8 cellular contexts compared by ENCODE assay signal in genomic region chr3:184335661-184336483, GRCh38.
DNase-seq lines count a peak whose midpoint lies in the region; ATAC-seq lines count a peak whose summit lies in the region.

No MANE protein-coding gene starts in this region.

- DNase-seq in NCI-H2227 treated with DMSO at 0.1 percent for 48 hours (lab: John Stamatoyannopoulos, UW) = peak; percentile 89
- peak; percentile 82 for DNase-seq in activated CD4-positive, alpha-beta T cell treated with anti-CD3 and anti-CD28 coated beads for 1 hour
- DNase-seq in cerebellar cortex (ENCODE audit: low spot score) = peak; percentile 83
- DNase-seq in kidney glomerular epithelial cell (lab: John Stamatoyannopoulos, UW) = peak; percentile 42
- peak; percentile 70 to 82 for DNase-seq in stimulated activated CD4-positive, alpha-beta T cell treated with anti-CD3 and anti-CD28 coated beads, Interleukin-15, amount 100 ng/mL, for 48 hours (ENCODE audit: low read depth in 2 of 2)

- peak; percentile 85 for ATAC-seq in GM18498 (IDR thresholded peaks at IDR 0.05; ENCODE audit: unreplicated experiment)
- ATAC-seq in HG02938 (IDR thresholded peaks at IDR 0.05; ENCODE audit: unreplicated experiment) = peak; percentile 53
- no peak for ATAC-seq in GM18873 (IDR thresholded peaks at IDR 0.05; ENCODE audit: low FRiP score, unreplicated experiment)
